ENCODE assay signal across 1 cellular context in the genomic region with DNA sequence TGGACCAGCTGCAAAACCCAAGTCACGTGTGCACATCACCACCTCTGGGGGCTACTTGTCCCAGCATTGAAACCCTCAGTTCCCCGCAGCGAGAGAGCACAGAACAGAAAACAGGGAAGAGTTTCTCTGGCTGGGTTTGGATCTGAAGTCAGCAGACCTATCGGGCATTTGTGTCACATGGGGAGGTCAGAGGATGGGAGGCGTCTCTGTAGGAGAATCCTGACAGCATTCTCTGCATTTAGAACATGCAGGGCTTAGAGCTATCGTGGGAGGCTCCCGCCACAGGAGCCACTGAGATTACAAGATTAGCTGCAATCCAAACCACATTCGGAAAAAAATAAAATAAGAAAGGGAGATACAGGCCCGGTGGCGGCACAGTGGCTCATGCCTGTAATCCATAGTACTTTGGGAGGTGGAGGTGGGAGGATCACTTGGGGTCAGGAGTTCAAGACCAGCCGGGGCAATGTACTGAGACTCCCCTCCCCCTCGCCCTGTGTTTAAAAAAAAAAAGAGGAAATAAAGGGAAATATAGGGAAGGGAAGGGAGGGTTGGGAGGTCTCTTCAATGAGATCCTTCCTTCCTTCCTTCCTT.
TF ChIP-seq lines count a peak whose summit lies in the region.

No MANE protein-coding gene starts in this region.

TF ChIP-seq in endothelial cell of umbilical vein, 7 proteins besides CTCF, POLR2A, EP300 and RAD21 (continued from another document):
- TF ChIP-seq FOS (IDR thresholded peaks at IDR 0.05; ENCODE audit: borderline replicate concordance, insufficient read depth, low read length): no peak
